15 cellular contexts compared by ENCODE assay signal in the genomic region with DNA sequence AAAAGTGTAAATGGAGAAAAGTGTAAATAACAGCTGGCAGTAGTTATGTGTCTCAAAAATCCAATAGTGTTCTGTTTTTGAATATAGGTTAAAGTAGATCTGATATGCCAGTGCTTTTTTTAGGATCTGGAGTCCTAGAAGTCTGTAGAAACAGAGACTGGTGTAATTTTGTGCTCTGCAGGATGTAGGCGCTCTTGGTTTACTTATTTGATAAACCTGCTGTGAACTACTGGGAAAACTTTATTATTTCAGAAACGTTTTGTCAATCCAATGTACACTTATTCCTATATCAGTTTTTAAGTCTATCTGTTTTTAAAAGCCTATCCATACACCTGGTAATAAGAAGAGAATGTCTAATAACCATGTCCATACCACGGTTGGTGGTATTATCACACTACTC.
A peak's percentile ranks its signal among the peaks of the same experiment; 100 is the strongest.
DNase-seq lines count a peak whose midpoint lies in the region; ATAC-seq and TF ChIP-seq lines count a peak whose summit lies in the region.
"Had no signal": no experiment of that assay in that cellular context is flagged by ENCODE, and none has a peak within 500 bp of the region (broad histone marks: within the 10 kb centered on the region; RNA-seq: fewer than 3 reads in every experiment).

No MANE protein-coding gene starts in this region.

- POLR2A ChIA-PET in HCT116 (lab: Charles Lee) = no interaction called here

- TF ChIP-seq CTCF in DND-41 (IDR thresholded peaks at IDR 0.05; ENCODE audit: borderline replicate concordance, extremely low read depth, low read length, poor library complexity, severe bottlenecking) (peak; percentile 13), HCT116 (IDR thresholded peaks at IDR 0.05 in 2 of 3, conservative IDR thresholded peaks at IDR 0.05 in 1 of 3; ENCODE audit: borderline replicate concordance in 1 of 3, insufficient read depth in 1 of 3, low read depth in 2 of 3, low read length in 2 of 3) (peak in 2 of 3 experiments; percentile 35 to 49; a peak in 4 of 6 replicates)

- H3K79me2 ChIP-seq in DND-41 (ENCODE audit: insufficient read depth, low read length) (no peaks in the 10 kb centered on the region), HCT116 (ENCODE audit: insufficient read depth, low read length) (no peaks in the 10 kb centered on the region)

- BruUV-seq in HCT116 (replicated peaks; lab: Mats Ljungman, UMichigan) = no TSS peak

- H3K9me2 ChIP-seq in HCT116 (ENCODE audit: insufficient read depth) = peaks cover 4% of the 10 kb centered on the region; the same call in 1 of the 2 replicates

- H3K4me3 ChIP-seq in DND-41 (ENCODE audit: low read depth in 1 of 2, low read length in 2 of 2) (no peak overlapping the region), HCT116 (replicated peaks in 1 of 2; ENCODE audit: low read depth in 1 of 2, low read length in 2 of 2) (no peak overlapping the region)
- H3K4me3 ChIP-seq: sigmoid colon, upper lobe of left lung had no signal

- RAD21 ChIA-PET in HCT116 (lab: Charles Lee; ENCODE audit: low non-redundant PET in 1 of 2, low total read pairs in 2 of 2, uncharacterized antibody in 2 of 2, unreplicated experiment in 2 of 2) = no interaction called here

- in situ Hi-C loops in SK-MEL-5 (cut with HindIII; ENCODE audit: low pct_unique_long_range_greater_than_20kb, low sequenced_read_pairs) = no loop called here

- CTCF ChIA-PET in HCT116 (lab: Charles Lee) = no interaction called here

- H3K27ac ChIP-seq in DND-41 (ENCODE audit: low read length) (no peak overlapping the region), HCT116 (ENCODE audit: low read depth, low read length) (no peak overlapping the region)
- H3K27ac ChIP-seq: sigmoid colon, upper lobe of left lung had no signal

- peak; percentile 50 for TF ChIP-seq RAD21 in HCT116 (IDR thresholded peaks at IDR 0.05; ENCODE audit: low read depth)

- H3K4me2 ChIP-seq in DND-41 (ENCODE audit: insufficient read depth, low read length) (no peak overlapping the region), HCT116 (ENCODE audit: low read length) (no peak overlapping the region)

- H3K36me3 ChIP-seq in DND-41 (ENCODE audit: insufficient read depth, low read length) (no peaks in the 10 kb centered on the region), HCT116 (ENCODE audit: control insufficient read depth in 1 of 2, insufficient read depth in 2 of 2, low read length in 2 of 2) (no peaks in the 10 kb centered on the region)
- H3K36me3 ChIP-seq: sigmoid colon, upper lobe of left lung had no signal

- H2AFZ ChIP-seq in DND-41 (ENCODE audit: low read depth, low read length) = no peak overlapping the region
- H2AFZ ChIP-seq in HCT116 (ENCODE audit: low read depth, low read length, poor library complexity, severe bottlenecking) = peak overlapping the region; percentile 22

- H3K9me3 ChIP-seq in DND-41 (ENCODE audit: insufficient read depth, low read length, severe bottlenecking) (no peaks in the 10 kb centered on the region), HCT116 (ENCODE audit: control insufficient read depth in 1 of 2, insufficient read depth in 1 of 2, low read depth in 1 of 2, low read length in 2 of 2) (no peaks in the 10 kb centered on the region)
- H3K9me3 ChIP-seq: sigmoid colon, upper lobe of left lung had no signal

- no peaks in the 10 kb centered on the region for H4K20me1 ChIP-seq in DND-41 (ENCODE audit: insufficient read depth, low read length)
- H4K20me1 ChIP-seq in HCT116 (ENCODE audit: insufficient read depth) = no peaks in the 10 kb centered on the region

- ATAC-seq in DND-41 (ENCODE audit: insufficient read depth, low read depth) = no peak
- peak; percentile 42; the same call in 1 of the 2 replicates for ATAC-seq in HCT116
- ATAC-seq in HG03439 (IDR thresholded peaks at IDR 0.05; ENCODE audit: unreplicated experiment) = no peak
- ATAC-seq: activated CD8-positive, alpha-beta memory T cell treated with anti-CD3 and anti-CD28 coated beads, Interleukin-2, amount 10 ng/mL, durations not matched to agents 7 days and 5 days; stimulated activated memory B cell treated with anti-CD40 and anti-IgM and Interleukin-4, amounts not matched to agents 10 μg/mL and 1 μg/mL and 100 μg/mL, for 72 hours had no signal

- no peak for DNase-seq in DND-41
- no peak for DNase-seq in HCT116 (ENCODE audit: low read depth, low spot score)
- peak; percentile 30 for DNase-seq in SK-MEL-5 (ENCODE audit: low read depth, low spot score)
- peak; percentile 9 for DNase-seq in inferior parietal cortex (ENCODE audit: extremely low spot score)
- no peak for DNase-seq in stimulated activated CD4-positive, alpha-beta T cell treated with anti-CD3 and anti-CD28 coated beads, Interleukin-12 subunit alpha, Interleukin-12 subunit beta, amount 100 ng/mL, for 4 hours
- DNase-seq in glomerular visceral epithelial cell (ENCODE audit: extremely low spot score) = no peak
- no peak for DNase-seq in NCI-H1092 (lab: John Stamatoyannopoulos, UW)
- DNase-seq: activated CD8-positive, alpha-beta memory T cell treated with anti-CD3 and anti-CD28 coated beads, Interleukin-2, amount 10 ng/mL, durations not matched to agents 7 days and 5 days; C1 segment of cervical spinal cord; MV-4-11; NCI-H345; sigmoid colon; upper lobe of left lung had no signal

- H3K27me3 ChIP-seq in DND-41 (ENCODE audit: insufficient read depth, low read length, poor library complexity) = no peaks in the 10 kb centered on the region
- H3K27me3 ChIP-seq in HCT116 (ENCODE audit: insufficient read depth, low read length) = no peaks in the 10 kb centered on the region
- H3K27me3 ChIP-seq: sigmoid colon, upper lobe of left lung had no signal

- intact Hi-C loops in HCT116 (cut with micrococcal nuclease) = loop anchor here (10.0 kb wide), 1 partner anchor 1217 kb away; no protein-coding TSS in a partner anchor

- no peak for TF ChIP-seq POLR2A in HCT116 (IDR thresholded peaks at IDR 0.05; ENCODE audit: borderline replicate concordance, extremely low read depth, insufficient read depth, insufficient read length)

- H3K9ac ChIP-seq in DND-41 (ENCODE audit: low read depth, low read length) (no peak overlapping the region), HCT116 (ENCODE audit: low read length) (no peak overlapping the region)

- no peaks in the 10 kb centered on the region for H3K4me1 ChIP-seq in DND-41 (ENCODE audit: insufficient read depth, low read length)
- H3K4me1 ChIP-seq in HCT116 (ENCODE audit: control insufficient read depth in 1 of 2, insufficient read depth in 2 of 2, low read length in 2 of 2) = no peaks in the 10 kb centered on the region
- H3K4me1 ChIP-seq: sigmoid colon, upper lobe of left lung had no signal

TF ChIP-seq in HCT116, 20 proteins besides CTCF, POLR2A, EP300 and RAD21:
- TF ChIP-seq EGR1 (IDR thresholded peaks at IDR 0.05; ENCODE audit: low read depth) = no peak
- no peak for TF ChIP-seq SRF (IDR thresholded peaks at IDR 0.05; ENCODE audit: low read depth)
- no peak for TF ChIP-seq YY1 (IDR thresholded peaks at IDR 0.05; ENCODE audit: extremely low read depth, insufficient replicate concordance, low read depth, low read length)
- TF ChIP-seq MAX (IDR thresholded peaks at IDR 0.05) = no peak
- no peak for TF ChIP-seq POLR2AphosphoS5 (IDR thresholded peaks at IDR 0.05; ENCODE audit: low read depth, low read length)
- TF ChIP-seq SIN3A (IDR thresholded peaks at IDR 0.05; ENCODE audit: low read depth) = no peak
- TF ChIP-seq FOSL1 (IDR thresholded peaks at IDR 0.05; ENCODE audit: low read depth) = no peak
- no peak for TF ChIP-seq ELF1 (IDR thresholded peaks at IDR 0.05; ENCODE audit: borderline replicate concordance, low read depth)

Comparison
In these comparisons a context has a peak if more than half of its experiments do, and no peak if none do; other contexts are left out.
1. DNase-seq: peak in SK-MEL-5 (single experiment) and inferior parietal cortex (single experiment); none in DND-41 (single experiment), HCT116 (single experiment), stimulated activated CD4-positive, alpha-beta T cell treated with anti-CD3 and anti-CD28 coated beads, Interleukin-12 subunit alpha, Interleukin-12 subunit beta, amount 100 ng/mL, for 4 hours (single experiment), glomerular visceral epithelial cell (single experiment) and NCI-H1092 (single experiment).